1 cellular context compared by ENCODE assay signal in the genomic region with DNA sequence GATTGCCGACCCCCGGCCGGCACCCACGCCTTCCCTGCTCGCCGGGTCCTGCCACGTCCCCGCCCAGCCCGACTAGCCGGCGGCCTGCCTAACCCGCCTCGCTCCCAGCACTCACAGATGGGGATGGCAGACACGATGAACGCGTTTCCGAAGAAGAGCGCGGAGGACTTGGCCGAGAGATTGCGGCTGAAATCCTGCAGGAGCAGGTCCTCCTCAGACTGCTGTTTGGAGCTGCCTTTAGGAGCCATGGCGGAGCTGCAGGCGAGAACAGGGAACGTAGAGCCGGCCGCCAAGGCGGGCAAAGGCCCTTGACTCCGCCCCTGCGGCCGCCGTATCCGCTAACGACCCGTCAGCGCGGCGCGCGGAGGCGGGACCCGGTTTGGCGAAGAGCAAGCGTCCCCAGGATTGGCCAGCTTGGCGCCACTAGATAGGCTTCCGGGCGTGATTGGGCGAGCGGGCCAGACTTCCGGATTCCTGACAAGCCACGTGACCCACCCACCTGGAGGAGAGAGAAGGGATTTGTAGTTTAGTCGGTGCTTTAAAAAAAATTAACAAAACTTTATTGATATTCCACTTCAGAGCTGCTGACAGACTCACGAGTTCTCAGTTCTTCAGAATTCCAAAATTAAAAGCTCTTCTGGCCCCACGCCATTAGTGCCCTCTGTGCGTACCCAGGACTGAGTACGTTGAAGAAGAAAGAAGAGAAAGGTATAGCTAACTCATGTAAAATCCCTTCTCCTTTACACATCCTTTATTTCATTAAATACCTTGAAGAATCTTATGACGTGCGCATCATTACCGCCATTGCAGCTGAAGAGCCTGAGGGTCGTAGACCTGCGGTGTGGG.
TF ChIP-seq lines count a peak whose summit lies in the region.

SSR3 (minus strand) TSS at position 276 of the 846 bp plus-strand sequence; CDS start at position 248, 28 bp downstream.

TF ChIP-seq in K562, 482 proteins besides CTCF, POLR2A, EP300 and RAD21 (continued from another document and continues in another):
- TF ChIP-seq MEIS2 (IDR thresholded peaks at IDR 0.05; ENCODE audit: partially characterized antibody): peak; percentile 48
- TF ChIP-seq, protein P1, sequence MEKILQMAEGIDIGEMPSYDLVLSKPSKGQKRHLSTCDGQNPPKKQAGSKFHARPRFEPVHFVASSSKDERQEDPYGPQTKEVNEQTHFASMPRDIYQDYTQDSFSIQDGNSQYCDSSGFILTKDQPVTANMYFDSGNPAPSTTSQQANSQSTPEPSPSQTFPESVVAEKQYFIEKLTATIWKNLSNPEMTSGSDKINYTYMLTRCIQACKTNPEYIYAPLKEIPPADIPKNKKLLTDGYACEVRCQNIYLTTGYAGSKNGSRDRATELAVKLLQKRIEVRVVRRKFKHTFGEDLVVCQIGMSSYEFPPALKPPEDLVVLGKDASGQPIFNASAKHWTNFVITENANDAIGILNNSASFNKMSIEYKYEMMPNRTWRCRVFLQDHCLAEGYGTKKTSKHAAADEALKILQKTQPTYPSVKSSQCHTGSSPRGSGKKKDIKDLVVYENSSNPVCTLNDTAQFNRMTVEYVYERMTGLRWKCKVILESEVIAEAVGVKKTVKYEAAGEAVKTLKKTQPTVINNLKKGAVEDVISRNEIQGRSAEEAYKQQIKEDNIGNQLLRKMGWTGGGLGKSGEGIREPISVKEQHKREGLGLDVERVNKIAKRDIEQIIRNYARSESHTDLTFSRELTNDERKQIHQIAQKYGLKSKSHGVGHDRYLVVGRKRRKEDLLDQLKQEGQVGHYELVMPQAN (IDR thresholded peaks at IDR 0.05; ENCODE audit: borderline replicate concordance): peak; percentile 87
- no peak for TF ChIP-seq NCOA2 (IDR thresholded peaks at IDR 0.05; ENCODE audit: partially characterized antibody in 2 of 2)
- no peak for TF ChIP-seq ZNF347 (CRISPR knock-in tag; IDR thresholded peaks at IDR 0.05; ENCODE audit: low read depth)
- peak; percentile 34 for TF ChIP-seq BRD9 (IDR thresholded peaks at IDR 0.05; ENCODE audit: low read depth, partially characterized antibody)
- TF ChIP-seq ESRRA (IDR thresholded peaks at IDR 0.05; ENCODE audit: borderline replicate concordance, low read depth): peak; percentile 52; the same call in 1 of the 2 replicates
- peak; percentile 54; the same call in 1 of the 2 replicates for TF ChIP-seq CTBP1 (IDR thresholded peaks at IDR 0.05; ENCODE audit: borderline replicate concordance)
- peak; percentile 41 for TF ChIP-seq L3MBTL2 (IDR thresholded peaks at IDR 0.05)
- TF ChIP-seq NFRKB (IDR thresholded peaks at IDR 0.05; ENCODE audit: low read depth): peak; percentile 74; the same call in 1 of the 2 replicates
- peak; percentile 98 for TF ChIP-seq MBD2 (IDR thresholded peaks at IDR 0.05; ENCODE audit: borderline replicate concordance, low read depth)
- TF ChIP-seq SIX5 (IDR thresholded peaks at IDR 0.05; ENCODE audit: borderline replicate concordance in 1 of 2, insufficient read depth in 1 of 2, low read depth in 1 of 2, low read length in 2 of 2): peak; percentile 74 to 81; a peak in 3 of 4 replicates
- TF ChIP-seq, protein P2, sequence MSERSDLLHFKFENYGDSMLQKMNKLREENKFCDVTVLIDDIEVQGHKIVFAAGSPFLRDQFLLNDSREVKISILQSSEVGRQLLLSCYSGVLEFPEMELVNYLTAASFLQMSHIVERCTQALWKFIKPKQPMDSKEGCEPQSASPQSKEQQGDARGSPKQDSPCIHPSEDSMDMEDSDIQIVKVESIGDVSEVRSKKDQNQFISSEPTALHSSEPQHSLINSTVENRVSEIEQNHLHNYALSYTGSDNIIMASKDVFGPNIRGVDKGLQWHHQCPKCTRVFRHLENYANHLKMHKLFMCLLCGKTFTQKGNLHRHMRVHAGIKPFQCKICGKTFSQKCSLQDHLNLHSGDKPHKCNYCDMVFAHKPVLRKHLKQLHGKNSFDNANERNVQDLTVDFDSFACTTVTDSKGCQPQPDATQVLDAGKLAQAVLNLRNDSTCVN (CRISPR knock-in tag; IDR thresholded peaks at IDR 0.05): no peak
- TF ChIP-seq POLR2H (tag; IDR thresholded peaks at IDR 0.05; ENCODE audit: low read depth): peak; percentile 77
- TF ChIP-seq ZBTB7A (IDR thresholded peaks at IDR 0.05; ENCODE audit: borderline replicate concordance, control insufficient read depth, low read depth, low read length): peak; percentile 53; the same call in 1 of the 2 replicates
- TF ChIP-seq USF2 (CRISPR knock-in tag; IDR thresholded peaks at IDR 0.05): peak; percentile 98
- 0 out of 2 replicates have a peak, but pooled peaks have one; percentile 86 for TF ChIP-seq GTF2F1 (IDR thresholded peaks at IDR 0.05; ENCODE audit: low read depth, low read length)
- TF ChIP-seq ZNF253 (CRISPR knock-in tag; conservative IDR thresholded peaks at IDR 0.05): no peak
- TF ChIP-seq THRA (IDR thresholded peaks at IDR 0.05): no peak
- no peak for TF ChIP-seq BCL6 (CRISPR knock-in tag; IDR thresholded peaks at IDR 0.05)
- TF ChIP-seq MITF (IDR thresholded peaks at IDR 0.05): peak; percentile 85
- TF ChIP-seq POLR2B (IDR thresholded peaks at IDR 0.05; ENCODE audit: low read depth, partially characterized antibody): peak; percentile 95
- peak; percentile 99 to 100 for TF ChIP-seq TEAD1 (CRISPR knock-in tag; IDR thresholded peaks at IDR 0.05)
- TF ChIP-seq KLF1 (tag; IDR thresholded peaks at IDR 0.05): peak; percentile 59; the same call in 1 of the 2 replicates
- peak in 1 of 2 experiments; percentile 42; a peak in 1 of 4 replicates for TF ChIP-seq ZNF639 (CRISPR knock-in tag; conservative IDR thresholded peaks at IDR 0.05 in 1 of 2, IDR thresholded peaks at IDR 0.05 in 1 of 2)
- peak; percentile 99 for TF ChIP-seq EGR1 (conservative IDR thresholded peaks at IDR 0.05)
- TF ChIP-seq ASH1L (IDR thresholded peaks at IDR 0.05; ENCODE audit: borderline replicate concordance, low read depth, partially characterized antibody): peak; percentile 95
- peak; percentile 63; the same call in 1 of the 2 replicates for TF ChIP-seq TAF7 (tag; IDR thresholded peaks at IDR 0.05)
- TF ChIP-seq SMAD2 (IDR thresholded peaks at IDR 0.05; ENCODE audit: low read depth, low read length): no peak
- TF ChIP-seq, protein P3, sequence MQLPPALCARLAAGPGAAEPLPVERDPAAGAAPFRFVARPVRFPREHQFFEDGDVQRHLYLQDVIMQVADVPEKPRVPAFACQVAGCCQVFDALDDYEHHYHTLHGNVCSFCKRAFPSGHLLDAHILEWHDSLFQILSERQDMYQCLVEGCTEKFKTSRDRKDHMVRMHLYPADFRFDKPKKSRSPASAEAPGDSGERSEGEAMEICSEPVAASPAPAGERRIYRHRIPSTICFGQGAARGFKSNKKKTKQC (CRISPR knock-in tag; IDR thresholded peaks at IDR 0.05): peak; percentile 69; the same call in 1 of the 2 replicates
- no peak for TF ChIP-seq MECOM (CRISPR knock-in tag; IDR thresholded peaks at IDR 0.05)
- TF ChIP-seq, protein P4, sequence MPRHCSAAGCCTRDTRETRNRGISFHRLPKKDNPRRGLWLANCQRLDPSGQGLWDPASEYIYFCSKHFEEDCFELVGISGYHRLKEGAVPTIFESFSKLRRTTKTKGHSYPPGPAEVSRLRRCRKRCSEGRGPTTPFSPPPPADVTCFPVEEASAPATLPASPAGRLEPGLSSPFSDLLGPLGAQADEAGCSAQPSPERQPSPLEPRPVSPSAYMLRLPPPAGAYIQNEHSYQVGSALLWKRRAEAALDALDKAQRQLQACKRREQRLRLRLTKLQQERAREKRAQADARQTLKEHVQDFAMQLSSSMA (CRISPR knock-in tag; IDR thresholded peaks at IDR 0.05): no peak
- 0 out of 2 replicates have a peak, but pooled peaks have one; percentile 24 for TF ChIP-seq BACH1 (tag; IDR thresholded peaks at IDR 0.05)
- peak; percentile 93 for TF ChIP-seq FOS (IDR thresholded peaks at IDR 0.05; ENCODE audit: extremely low read depth, insufficient read length)
- peak; percentile 85 for TF ChIP-seq CREB1 (IDR thresholded peaks at IDR 0.05)
- TF ChIP-seq CREB1 (CRISPR knock-in tag; IDR thresholded peaks at IDR 0.05): peak; percentile 83
- no peak for TF ChIP-seq ZNF197 (CRISPR knock-in tag; IDR thresholded peaks at IDR 0.05; ENCODE audit: low read depth)
- TF ChIP-seq TAF9B (IDR thresholded peaks at IDR 0.05; ENCODE audit: partially characterized antibody): peak; percentile 71
- TF ChIP-seq ARID3B (CRISPR knock-in tag; IDR thresholded peaks at IDR 0.05; ENCODE audit: borderline replicate concordance): no peak
- no peak for TF ChIP-seq NCOR1 (IDR thresholded peaks at IDR 0.05)
- no peak for TF ChIP-seq ZNF79 (CRISPR knock-in tag; IDR thresholded peaks at IDR 0.05; ENCODE audit: low read depth)
- peak; percentile 23 for TF ChIP-seq U2AF1 (optimal IDR thresholded peaks at IDR 0.05; ENCODE audit: low read depth, low read length)
- no peak for TF ChIP-seq MTF1 (CRISPR knock-in tag; IDR thresholded peaks at IDR 0.05; ENCODE audit: borderline replicate concordance)
